ENCODE assay signal across 8 cellular contexts in the genomic region with DNA sequence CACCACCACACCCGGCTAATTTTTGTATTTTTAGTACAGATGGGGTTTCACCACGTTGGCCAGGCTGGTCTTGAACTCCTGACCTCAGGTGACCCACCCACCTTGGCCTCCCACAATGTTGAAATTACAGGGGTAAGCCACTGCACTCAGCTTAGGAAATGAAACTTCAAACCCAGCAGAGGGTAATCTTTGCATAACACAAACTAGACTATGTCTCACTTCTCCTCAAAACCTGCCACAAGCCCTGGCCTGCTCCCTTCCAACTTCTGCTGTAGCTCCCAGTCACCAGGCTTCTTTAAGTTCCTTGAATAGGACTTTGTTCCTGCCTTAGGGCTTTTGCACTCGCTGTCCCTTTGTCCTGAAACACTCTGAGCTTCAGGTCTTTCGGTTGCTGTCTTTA. TPM values are rescaled to one million over a fixed set of nuclear protein-coding genes. Genes with fewer than 3 reads are reported as not detected.
DNase-seq lines count a peak whose midpoint lies in the region; ATAC-seq, FAIRE-seq and TF ChIP-seq lines count a peak whose summit lies in the region.

No MANE protein-coding gene starts in this region.

- H4K20me1 ChIP-seq in hepatocyte (ENCODE audit: insufficient read depth, poor library complexity, severe bottlenecking) = no peaks in the 10 kb centered on the region

- H3K27me3 Mint-ChIP-seq in IgD-negative memory B cell = no peaks in the 10 kb centered on the region

- no peaks in the 10 kb centered on the region for H3K36me3 ChIP-seq in hepatocyte (replicated peaks; ENCODE audit: insufficient read depth, low read depth)

- peak; percentile 85 for ATAC-seq in GM21717 (IDR thresholded peaks at IDR 0.05; ENCODE audit: unreplicated experiment)

- TF ChIP-seq POLR2A in H54 (IDR thresholded peaks at IDR 0.05; ENCODE audit: low read depth, low read length) = no peak

- peaks cover 34 to 49% (median 38%) of the 10 kb centered on the region in 3 donors for H3K4me1 Mint-ChIP-seq in IgD-negative memory B cell

- no peaks in the 10 kb centered on the region for H3K9me3 Mint-ChIP-seq in IgD-negative memory B cell

- no peaks in the 10 kb centered on the region for H3K79me2 ChIP-seq in hepatocyte

- no peak overlapping the region for H2AFZ ChIP-seq in hepatocyte

- peaks cover 20% of the 10 kb centered on the region for H3K4me1 ChIP-seq in hepatocyte (ENCODE audit: insufficient read depth)

- H3K9me3 ChIP-seq in hepatocyte (ENCODE audit: low read depth) = no peaks in the 10 kb centered on the region

- peaks cover 1% of the 10 kb centered on the region for H3K36me3 Mint-ChIP-seq in IgD-negative memory B cell

- 76% methylated on average over 4 of the region's 4 CpGs for WGBS in hepatocyte (ENCODE audit: low lambda C conversion rate, missing lambda C conversion rate)

- peak overlapping the region in 3 of 4 donors; percentile 5 to 91 (median 60) for H3K4me3 Mint-ChIP-seq in IgD-negative memory B cell

- peak overlapping the region; percentile 6 for H3K27ac ChIP-seq in hepatocyte

- no peak overlapping the region for H3K4me2 ChIP-seq in hepatocyte

- peak; percentile 89 for DNase-seq in GM12865 (ENCODE audit: low read depth)
- DNase-seq in hepatocyte (ENCODE audit: low spot score) = no peak
- no peak for DNase-seq in H54 (ENCODE audit: insufficient read length, low spot score)
- no peak for DNase-seq in activated naive CD4-positive, alpha-beta T cell treated with anti-CD3 and anti-CD28 coated beads, Interleukin-2, amount 50 U/mL, for 16 hours
- no peak for DNase-seq in NCI-H187 treated with DMSO at 0.1 percent for 48 hours (lab: John Stamatoyannopoulos, UW)
- DNase-seq in NCI-H146 (lab: John Stamatoyannopoulos, UW) = no peak

- no peaks in the 10 kb centered on the region for H3K27me3 ChIP-seq in hepatocyte

- peak overlapping the region; percentile 65 to 67 (median 65) for H3K27ac Mint-ChIP-seq in IgD-negative memory B cell

- no peak for FAIRE-seq in H54 (lab: Jason Lieb, UNC)

- H3K4me3 ChIP-seq in GM12865 (ENCODE audit: low read depth, low read length) (no peak overlapping the region), hepatocyte (no peak overlapping the region)

- no peaks in the 10 kb centered on the region for H3K9me2 ChIP-seq in hepatocyte (replicated peaks; ENCODE audit: insufficient read depth)

- TF ChIP-seq CTCF in GM12865 (IDR thresholded peaks at IDR 0.05; ENCODE audit: insufficient read depth, low read depth, low read length, missing control alignments) (no peak), hepatocyte (IDR thresholded peaks at IDR 0.05; ENCODE audit: poor library complexity) (no peak)

RNA-seq across cellular contexts. Expression of a gene that starts 39.2 kb away (rescaled TPM):
- polyA plus RNA-seq in IgD-negative memory B cell (191 TPM), hepatocyte (43.5 and 47.9 TPM in 2 replicates)
- total RNA-seq in hepatocyte = 19.2 and 27.8 TPM in 2 replicates

RNA-seq across cellular contexts. Expression of a gene that starts 59.7 kb away (rescaled TPM):
- 106 TPM for polyA plus RNA-seq in IgD-negative memory B cell
- 157 and 163 TPM in 2 replicates for total RNA-seq in hepatocyte
- 310 and 327 TPM in 2 replicates for polyA plus RNA-seq in hepatocyte
